In genomic region chr3:24639640-24640329, GRCh38 we compare ENCODE assay signal across 18 cellular contexts.
"Had no signal": no experiment of that assay in that cellular context is flagged by ENCODE, and none has a peak within 500 bp of the region (broad histone marks: within the 10 kb centered on the region; RNA-seq: fewer than 3 reads in every experiment).

No MANE protein-coding gene starts in this region.

- H3K36me3 ChIP-seq: colonic mucosa, gastrocnemius medialis, lower lobe of right lung, prostate gland, spleen had no signal

- H3K27me3 ChIP-seq: colonic mucosa, dorsolateral prefrontal cortex, gastrocnemius medialis, spleen had no signal

- H3K4me1 ChIP-seq: colonic mucosa, gastrocnemius medialis, prostate gland had no signal

- H3K4me1 Mint-ChIP-seq: activated naive CD8-positive, alpha-beta T cell treated with anti-CD3 and anti-CD28 coated beads, Interleukin-2, amount 50 U/mL, for 24 hours; naive thymus-derived CD8-positive, alpha-beta T cell had no signal

- DNase-seq: activated CD4-positive, alpha-beta memory T cell treated with anti-CD3 and anti-CD28 coated beads for 36 hours; activated gamma-delta T cell; activated naive CD4-positive, alpha-beta T cell treated with anti-CD3 and anti-CD28 coated beads, Interleukin-2, amount 50 U/mL, for 16 hours; activated naive CD8-positive, alpha-beta T cell treated with anti-CD3 and anti-CD28 coated beads, Interleukin-2, amount 50 U/mL, for 24 hours; central memory CD4-positive, alpha-beta T cell; dorsolateral prefrontal cortex; effector memory CD8-positive, alpha-beta T cell; gastrocnemius medialis; lower lobe of right lung; naive thymus-derived CD8-positive, alpha-beta T cell; spleen; stimulated activated CD4-positive, alpha-beta T cell treated with anti-CD3 and anti-CD28 coated beads, Interleukin-4, amount 100 ng/mL, for 1 hour; stimulated activated naive CD4-positive, alpha-beta T cell; T-helper 9 cell had no signal

- H3K36me3 Mint-ChIP-seq: activated CD4-positive, alpha-beta memory T cell treated with anti-CD3 and anti-CD28 coated beads for 36 hours; mesothelial cell of epicardium; naive thymus-derived CD8-positive, alpha-beta T cell; WTC11 had no signal

- H3K27ac Mint-ChIP-seq: activated CD4-positive, alpha-beta memory T cell treated with anti-CD3 and anti-CD28 coated beads for 36 hours; activated naive CD8-positive, alpha-beta T cell treated with anti-CD3 and anti-CD28 coated beads, Interleukin-2, amount 50 U/mL, for 24 hours; effector memory CD8-positive, alpha-beta T cell; mesothelial cell of epicardium; naive thymus-derived CD8-positive, alpha-beta T cell; WTC11 had no signal

- H3K4me3 Mint-ChIP-seq: activated CD4-positive, alpha-beta memory T cell treated with anti-CD3 and anti-CD28 coated beads for 36 hours; activated naive CD8-positive, alpha-beta T cell treated with anti-CD3 and anti-CD28 coated beads, Interleukin-2, amount 50 U/mL, for 24 hours; effector memory CD8-positive, alpha-beta T cell; mesothelial cell of epicardium; naive thymus-derived CD8-positive, alpha-beta T cell; WTC11 had no signal

- ATAC-seq: activated naive CD8-positive, alpha-beta T cell treated with anti-CD3 and anti-CD28 coated beads, Interleukin-2, amount 50 U/mL, for 24 hours; effector memory CD8-positive, alpha-beta T cell; naive thymus-derived CD8-positive, alpha-beta T cell had no signal

- H3K9me3 ChIP-seq: colonic mucosa, gastrocnemius medialis, lower lobe of right lung, prostate gland had no signal

- H3K27ac ChIP-seq: colonic mucosa, gastrocnemius medialis, lower lobe of right lung, prostate gland had no signal

- H3K27me3 Mint-ChIP-seq: activated CD4-positive, alpha-beta memory T cell treated with anti-CD3 and anti-CD28 coated beads for 36 hours; activated naive CD8-positive, alpha-beta T cell treated with anti-CD3 and anti-CD28 coated beads, Interleukin-2, amount 50 U/mL, for 24 hours; effector memory CD8-positive, alpha-beta T cell; naive thymus-derived CD8-positive, alpha-beta T cell had no signal

- H3K4me3 ChIP-seq: colonic mucosa, dorsolateral prefrontal cortex, gastrocnemius medialis, lower lobe of right lung, prostate gland, spleen had no signal
